ENCODE assay signal across 35 cellular contexts in genomic region chr16:63877401-63877800, GRCh38.
"Had no signal": no experiment of that assay in that cellular context is flagged by ENCODE, and none has a peak within 500 bp of the region (broad histone marks: within the 10 kb centered on the region; RNA-seq: fewer than 3 reads in every experiment).

No MANE protein-coding gene starts in this region.

- H3K27ac Mint-ChIP-seq: activated CD4-positive, alpha-beta memory T cell treated with anti-CD3 and anti-CD28 coated beads, Interleukin-2, amount 10 ng/mL, durations not matched to agents 7 days and 5 days; activated CD4-positive, alpha-beta T cell treated with anti-CD3 and anti-CD28 coated beads for 36 hours; activated CD4-positive, alpha-beta T cell treated with anti-CD3 and anti-CD28 coated beads, Interleukin-2, amount 10 ng/mL, durations not matched to agents 7 days and 5 days; activated CD8-positive, alpha-beta memory T cell treated with anti-CD3 and anti-CD28 coated beads, Interleukin-2, amount 10 ng/mL, durations not matched to agents 7 days and 5 days; activated CD8-positive, alpha-beta T cell treated with anti-CD3 and anti-CD28 coated beads, Interleukin-2, amount 10 ng/mL, durations not matched to agents 7 days and 5 days; activated naive CD4-positive, alpha-beta T cell treated with anti-CD3 and anti-CD28 coated beads, Interleukin-2, amount 10 ng/mL, durations not matched to agents 7 days and 5 days; activated naive CD4-positive, alpha-beta T cell treated with anti-CD3 and anti-CD28 coated beads, Interleukin-2, amount 50 U/mL, for 24 hours; activated naive CD8-positive, alpha-beta T cell; activated naive CD8-positive, alpha-beta T cell treated with anti-CD3 and anti-CD28 coated beads, Interleukin-2, amount 10 ng/mL, durations not matched to agents 7 days and 5 days; activated naive CD8-positive, alpha-beta T cell treated with anti-CD3 and anti-CD28 coated beads, Interleukin-2, amount 50 U/mL, for 24 hours; activated T-cell treated with anti-CD3 and anti-CD28 coated beads, Interleukin-2, amount 50 U/mL, for 24 hours; activated T-helper 2 cell treated with anti-CD3 and anti-CD28 coated beads, Interferon-gamma antibody, Interleukin-2, Interleukin-4, amounts not matched to agents 10 μg/mL and 5 μg/mL and 100 μg/mL, durations not matched to agents 14 hours and 24 hours and 36 hours; T-helper 1 cell treated with Interleukin-12 subunit alpha and Interleukin-12 subunit beta and Interleukin-4 antibody, amounts not matched to agents 30 μg/mL and 1 μg/mL, for 36 hours; T-helper 2 cell treated with Interferon-gamma antibody and Interleukin-4, amounts not matched to agents 5 μg/mL and 100 μg/mL, for 36 hours; WTC11 had no signal

- H3K36me3 Mint-ChIP-seq: activated CD8-positive, alpha-beta memory T cell treated with anti-CD3 and anti-CD28 coated beads, Interleukin-2, amount 10 ng/mL, durations not matched to agents 7 days and 5 days; activated naive CD4-positive, alpha-beta T cell treated with anti-CD3 and anti-CD28 coated beads, Interleukin-2, amount 10 ng/mL, durations not matched to agents 7 days and 5 days; activated naive CD4-positive, alpha-beta T cell treated with anti-CD3 and anti-CD28 coated beads, Interleukin-2, amount 50 U/mL, for 24 hours; activated naive CD8-positive, alpha-beta T cell; activated naive CD8-positive, alpha-beta T cell treated with anti-CD3 and anti-CD28 coated beads, Interleukin-2, amount 10 ng/mL, durations not matched to agents 7 days and 5 days; brain; WTC11 had no signal

- ATAC-seq: activated CD4-positive, alpha-beta T cell treated with anti-CD3 and anti-CD28 coated beads for 36 hours; activated CD4-positive, CD25-positive, alpha-beta regulatory T cell treated with anti-CD3 and anti-CD28 coated beads, Interleukin-2, amount 50 U/mL, for 24 hours; activated CD8-positive, alpha-beta memory T cell treated with anti-CD3 and anti-CD28 coated beads, Interleukin-2, amount 10 ng/mL, durations not matched to agents 7 days and 5 days; activated CD8-positive, alpha-beta T cell treated with anti-CD3 and anti-CD28 coated beads, Interleukin-2, amount 10 ng/mL, durations not matched to agents 7 days and 5 days; activated naive CD8-positive, alpha-beta T cell treated with anti-CD3 and anti-CD28 coated beads, Interleukin-2, amount 50 U/mL, for 24 hours; WTC11 had no signal

- H3K4me1 Mint-ChIP-seq: activated CD4-positive, alpha-beta memory T cell treated with anti-CD3 and anti-CD28 coated beads, Interleukin-2, amount 10 ng/mL, durations not matched to agents 7 days and 5 days; activated CD4-positive, alpha-beta T cell treated with anti-CD3 and anti-CD28 coated beads for 36 hours; activated CD4-positive, alpha-beta T cell treated with anti-CD3 and anti-CD28 coated beads, Interleukin-2, amount 10 ng/mL, durations not matched to agents 7 days and 5 days; activated CD8-positive, alpha-beta memory T cell treated with anti-CD3 and anti-CD28 coated beads, Interleukin-2, amount 10 ng/mL, durations not matched to agents 7 days and 5 days; activated naive CD4-positive, alpha-beta T cell treated with anti-CD3 and anti-CD28 coated beads, Interleukin-2, amount 10 ng/mL, durations not matched to agents 7 days and 5 days; activated naive CD4-positive, alpha-beta T cell treated with anti-CD3 and anti-CD28 coated beads, Interleukin-2, amount 50 U/mL, for 24 hours; activated naive CD8-positive, alpha-beta T cell treated with anti-CD3 and anti-CD28 coated beads, Interleukin-2, amount 10 ng/mL, durations not matched to agents 7 days and 5 days; activated naive CD8-positive, alpha-beta T cell treated with anti-CD3 and anti-CD28 coated beads, Interleukin-2, amount 50 U/mL, for 24 hours; central memory CD8-positive, alpha-beta T cell had no signal

- H3K27me3 ChIP-seq: ascending aorta, cardiac muscle cell had no signal

- H3K27ac ChIP-seq: ascending aorta, cardiac muscle cell, WERI-Rb-1 had no signal

- DNase-seq: activated CD4-positive, alpha-beta memory T cell treated with anti-CD3 and anti-CD28 coated beads, Interleukin-2, amount 10 ng/mL, durations not matched to agents 7 days and 5 days; activated CD4-positive, alpha-beta T cell treated with anti-CD3 and anti-CD28 coated beads for 1 hour; activated CD4-positive, alpha-beta T cell treated with anti-CD3 and anti-CD28 coated beads for 36 hours; activated CD4-positive, alpha-beta T cell treated with anti-CD3 and anti-CD28 coated beads for 48 hours; activated CD4-positive, alpha-beta T cell treated with anti-CD3 and anti-CD28 coated beads, Interleukin-2, amount 10 ng/mL, durations not matched to agents 7 days and 5 days; activated CD4-positive, alpha-beta T cell treated with anti-CD3 and anti-CD28 coated beads, Interleukin-2, amount 50 U/mL, for 48 hours; activated CD4-positive, CD25-positive, alpha-beta regulatory T cell; activated CD8-positive, alpha-beta memory T cell treated with anti-CD3 and anti-CD28 coated beads for 24 hours; activated CD8-positive, alpha-beta memory T cell treated with anti-CD3 and anti-CD28 coated beads, Interleukin-2, amount 10 ng/mL, durations not matched to agents 7 days and 5 days; activated CD8-positive, alpha-beta memory T cell treated with anti-CD3 and anti-CD28 coated beads, Interleukin-2, amount 50 U/mL, for 48 hours; activated CD8-positive, alpha-beta T cell treated with anti-CD3 and anti-CD28 coated beads, Interleukin-2, amount 10 ng/mL, durations not matched to agents 7 days and 5 days; activated effector memory CD4-positive, alpha-beta T cell treated with Interleukin-2 at 50 U/mL for 16 hours; activated gamma-delta T cell; activated naive CD4-positive, alpha-beta T cell treated with anti-CD3 and anti-CD28 coated beads, Interleukin-2, amount 10 ng/mL, durations not matched to agents 7 days and 5 days; activated naive CD4-positive, alpha-beta T cell treated with Interleukin-2 at 50 U/mL for 16 hours; activated naive CD8-positive, alpha-beta T cell treated with anti-CD3 and anti-CD28 coated beads, Interleukin-2, amount 10 ng/mL, durations not matched to agents 7 days and 5 days; activated naive CD8-positive, alpha-beta T cell treated with anti-CD3 and anti-CD28 coated beads, Interleukin-2, amount 50 U/mL, for 24 hours; activated T-cell treated with anti-CD3 and anti-CD28 coated beads, Interleukin-2, amount 50 U/mL, for 24 hours; activated T-cell treated with anti-CD3 and anti-CD28 coated beads, Interleukin-2, amount 50 U/mL, for 48 hours; cerebellar nuclear complex; T-helper 1 cell; T-helper 2 cell; T-helper 9 cell; WERI-Rb-1 had no signal

- H3K27me3 Mint-ChIP-seq: activated CD4-positive, alpha-beta memory T cell treated with anti-CD3 and anti-CD28 coated beads, Interleukin-2, amount 10 ng/mL, durations not matched to agents 7 days and 5 days; activated CD4-positive, alpha-beta T cell treated with anti-CD3 and anti-CD28 coated beads for 36 hours; activated CD4-positive, alpha-beta T cell treated with anti-CD3 and anti-CD28 coated beads, Interleukin-2, amount 10 ng/mL, durations not matched to agents 7 days and 5 days; activated CD8-positive, alpha-beta memory T cell treated with anti-CD3 and anti-CD28 coated beads, Interleukin-2, amount 10 ng/mL, durations not matched to agents 7 days and 5 days; activated naive CD4-positive, alpha-beta T cell treated with anti-CD3 and anti-CD28 coated beads, Interleukin-2, amount 10 ng/mL, durations not matched to agents 7 days and 5 days; activated naive CD4-positive, alpha-beta T cell treated with anti-CD3 and anti-CD28 coated beads, Interleukin-2, amount 50 U/mL, for 24 hours; activated naive CD8-positive, alpha-beta T cell; activated naive CD8-positive, alpha-beta T cell treated with anti-CD3 and anti-CD28 coated beads, Interleukin-2, amount 10 ng/mL, durations not matched to agents 7 days and 5 days; activated naive CD8-positive, alpha-beta T cell treated with anti-CD3 and anti-CD28 coated beads, Interleukin-2, amount 50 U/mL, for 24 hours; activated T-cell treated with anti-CD3 and anti-CD28 coated beads, Interleukin-2, amount 50 U/mL, for 24 hours; central memory CD8-positive, alpha-beta T cell had no signal

- H3K4me3 ChIP-seq: ascending aorta, cardiac muscle cell had no signal

- H3K4me3 Mint-ChIP-seq: activated CD4-positive, alpha-beta memory T cell treated with anti-CD3 and anti-CD28 coated beads, Interleukin-2, amount 10 ng/mL, durations not matched to agents 7 days and 5 days; activated CD4-positive, alpha-beta T cell treated with anti-CD3 and anti-CD28 coated beads for 36 hours; activated CD4-positive, alpha-beta T cell treated with anti-CD3 and anti-CD28 coated beads, Interleukin-2, amount 10 ng/mL, durations not matched to agents 7 days and 5 days; activated CD8-positive, alpha-beta memory T cell treated with anti-CD3 and anti-CD28 coated beads, Interleukin-2, amount 10 ng/mL, durations not matched to agents 7 days and 5 days; activated CD8-positive, alpha-beta T cell treated with anti-CD3 and anti-CD28 coated beads, Interleukin-2, amount 10 ng/mL, durations not matched to agents 7 days and 5 days; activated naive CD4-positive, alpha-beta T cell treated with anti-CD3 and anti-CD28 coated beads, Interleukin-2, amount 10 ng/mL, durations not matched to agents 7 days and 5 days; activated naive CD4-positive, alpha-beta T cell treated with anti-CD3 and anti-CD28 coated beads, Interleukin-2, amount 50 U/mL, for 24 hours; activated naive CD8-positive, alpha-beta T cell; activated naive CD8-positive, alpha-beta T cell treated with anti-CD3 and anti-CD28 coated beads, Interleukin-2, amount 10 ng/mL, durations not matched to agents 7 days and 5 days; activated naive CD8-positive, alpha-beta T cell treated with anti-CD3 and anti-CD28 coated beads, Interleukin-2, amount 50 U/mL, for 24 hours; activated T-cell treated with anti-CD3 and anti-CD28 coated beads, Interleukin-2, amount 50 U/mL, for 24 hours; brain; central memory CD8-positive, alpha-beta T cell; T-helper 1 cell treated with Interleukin-12 subunit alpha and Interleukin-12 subunit beta and Interleukin-4 antibody, amounts not matched to agents 30 μg/mL and 1 μg/mL, for 36 hours; T-helper 2 cell treated with Interferon-gamma antibody and Interleukin-4, amounts not matched to agents 5 μg/mL and 100 μg/mL, for 36 hours; WTC11 had no signal

- H3K4me1 ChIP-seq: ascending aorta had no signal

- H3K36me3 ChIP-seq: ascending aorta, cardiac muscle cell, WERI-Rb-1 had no signal

- H3K9me3 ChIP-seq: ascending aorta had no signal
